ENCODE assay signal across 28 cellular contexts in genomic region chr9:136173648-136174290, GRCh38.
"Had no signal": no experiment of that assay in that cellular context is flagged by ENCODE, and none has a peak within 500 bp of the region (broad histone marks: within the 10 kb centered on the region; RNA-seq: fewer than 3 reads in every experiment).

No MANE protein-coding gene starts in this region.

- DNase-seq: activated CD4-positive, alpha-beta memory T cell treated with anti-CD3 and anti-CD28 coated beads, Interleukin-2, amount 10 ng/mL, durations not matched to agents 7 days and 5 days; activated CD4-positive, alpha-beta T cell treated with anti-CD3 and anti-CD28 coated beads for 48 hours; activated CD8-positive, alpha-beta memory T cell treated with anti-CD3 and anti-CD28 coated beads for 24 hours; activated CD8-positive, alpha-beta memory T cell treated with anti-CD3 and anti-CD28 coated beads, Interleukin-2, amount 10 ng/mL, durations not matched to agents 7 days and 5 days; activated CD8-positive, alpha-beta memory T cell treated with anti-CD3 and anti-CD28 coated beads, Interleukin-2, amount 50 U/mL, for 48 hours; activated effector memory CD4-positive, alpha-beta T cell treated with Interleukin-2 at 50 U/mL for 16 hours; activated naive CD4-positive, alpha-beta T cell treated with anti-CD3 and anti-CD28 coated beads, Interleukin-2, amount 10 ng/mL, durations not matched to agents 7 days and 5 days; activated naive CD8-positive, alpha-beta T cell treated with anti-CD3 and anti-CD28 coated beads, Interleukin-2, amount 50 U/mL, for 24 hours; activated T-cell treated with anti-CD3 and anti-CD28 coated beads, Interleukin-2, amount 50 U/mL, for 48 hours; anterior cingulate cortex; NCI-H1092 treated with DMSO at 0.1 percent for 48 hours; NCI-H1417; NCI-H146; NCI-H187; NCI-H2029 treated with DMSO at 0.1 percent for 48 hours; NCI-H2107; NCI-H2171; NCI-H510A; NCI-H526; NCI-H748 treated with DMSO at 0.1 percent for 48 hours; NK-92 treated with Interleukin-12 subunit alpha and Interleukin-12 subunit beta, amount 100 ng/mL, for 24 hours; PC-9; SHP77; SJCRH30; T1000 had no signal

- H3K36me3 ChIP-seq: SJCRH30 had no signal

- H3K4me2 ChIP-seq: PC-9 had no signal

- H3K9me3 ChIP-seq: SJCRH30 had no signal

- H3K4me3 ChIP-seq: PC-9, SJCRH30, SK-N-MC had no signal

- ATAC-seq: activated CD4-positive, CD25-positive, alpha-beta regulatory T cell treated with anti-CD3 and anti-CD28 coated beads, Interleukin-2, amount 50 U/mL, for 24 hours; activated CD8-positive, alpha-beta memory T cell treated with anti-CD3 and anti-CD28 coated beads, Interleukin-2, amount 10 ng/mL, durations not matched to agents 7 days and 5 days; activated naive CD8-positive, alpha-beta T cell treated with anti-CD3 and anti-CD28 coated beads, Interleukin-2, amount 50 U/mL, for 24 hours had no signal

- H2AFZ ChIP-seq: PC-9 had no signal

- H3K27ac ChIP-seq: PC-9, RWPE1, SJCRH30, SK-N-MC had no signal
